ENCODE assay signal across 8 cellular contexts in the genomic region with DNA sequence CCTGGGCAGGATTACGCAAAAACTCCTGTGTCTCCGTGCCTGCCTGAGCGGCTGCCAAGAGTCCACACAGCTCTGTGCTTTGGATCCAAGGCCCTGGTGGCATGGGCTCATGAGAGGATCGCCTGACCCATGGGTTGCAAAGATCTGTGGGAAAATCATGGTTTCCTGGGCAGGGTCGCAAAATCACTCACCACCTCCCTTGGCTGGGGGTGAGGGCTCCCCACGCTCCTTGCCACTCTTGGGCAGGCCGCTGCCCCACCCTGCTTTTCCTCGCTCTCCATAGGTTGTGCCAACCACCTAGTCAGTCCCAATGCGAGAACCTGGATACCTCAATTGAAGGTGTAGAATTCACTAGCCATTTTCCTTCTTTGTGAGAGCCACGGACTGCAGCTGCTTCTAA.
"Had no signal": no experiment of that assay in that cellular context is flagged by ENCODE, and none has a peak within 500 bp of the region (broad histone marks: within the 10 kb centered on the region; RNA-seq: fewer than 3 reads in every experiment).

No MANE protein-coding gene starts in this region.

- H3K4me1 ChIP-seq: HAP-1 had no signal

- H3K9me3 ChIP-seq: HAP-1 had no signal

- H3K27me3 Mint-ChIP-seq: IgD-negative memory B cell had no signal

- H3K4me3 Mint-ChIP-seq: HFFc6, IgD-negative memory B cell had no signal

- H3K36me3 ChIP-seq: HAP-1 had no signal

- H3K9me3 Mint-ChIP-seq: IgD-negative memory B cell had no signal

- H2AFZ ChIP-seq: GM23248 had no signal

- DNase-seq: GM23248, GOT3, H7, HFFc6 had no signal

- FAIRE-seq: HepG2 had no signal

- H3K36me3 Mint-ChIP-seq: IgD-negative memory B cell had no signal

- H3K27ac ChIP-seq: GM23248, HL-60 had no signal

- H3K27ac Mint-ChIP-seq: HFFc6, IgD-negative memory B cell had no signal

- H3K4me1 Mint-ChIP-seq: IgD-negative memory B cell had no signal

- H3K4me3 ChIP-seq: GM23248, HAP-1 had no signal

- H3K9ac ChIP-seq: GM23248 had no signal
